In the genomic region with DNA sequence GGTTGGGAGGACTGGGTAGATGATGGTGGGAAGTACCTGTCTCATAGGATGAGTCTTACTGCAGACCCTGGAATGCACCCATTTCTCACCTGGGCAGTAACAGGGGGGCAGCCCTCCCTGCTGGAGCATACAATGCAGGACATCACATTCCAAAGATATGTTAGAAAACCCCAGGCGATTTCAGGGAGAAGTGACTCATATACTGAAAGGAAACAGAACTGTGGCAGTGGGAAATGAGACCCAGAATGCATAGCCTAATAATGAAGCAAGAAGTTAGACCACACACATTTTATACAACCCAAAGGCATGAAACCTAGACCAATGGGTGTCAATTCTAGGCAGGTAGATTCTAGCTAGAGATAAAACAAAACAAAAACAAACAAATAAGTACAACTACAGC, we compare ENCODE assay signal across 1 cellular context.
TF ChIP-seq lines count a peak whose summit lies in the region.

No MANE protein-coding gene starts in this region.

TF ChIP-seq in SK-N-SH treated with all-trans-retinoic acid at 6 μM for 48 hours, 23 proteins besides CTCF, POLR2A, EP300 and RAD21 (continued from another document):
- TF ChIP-seq, protein P1, sequence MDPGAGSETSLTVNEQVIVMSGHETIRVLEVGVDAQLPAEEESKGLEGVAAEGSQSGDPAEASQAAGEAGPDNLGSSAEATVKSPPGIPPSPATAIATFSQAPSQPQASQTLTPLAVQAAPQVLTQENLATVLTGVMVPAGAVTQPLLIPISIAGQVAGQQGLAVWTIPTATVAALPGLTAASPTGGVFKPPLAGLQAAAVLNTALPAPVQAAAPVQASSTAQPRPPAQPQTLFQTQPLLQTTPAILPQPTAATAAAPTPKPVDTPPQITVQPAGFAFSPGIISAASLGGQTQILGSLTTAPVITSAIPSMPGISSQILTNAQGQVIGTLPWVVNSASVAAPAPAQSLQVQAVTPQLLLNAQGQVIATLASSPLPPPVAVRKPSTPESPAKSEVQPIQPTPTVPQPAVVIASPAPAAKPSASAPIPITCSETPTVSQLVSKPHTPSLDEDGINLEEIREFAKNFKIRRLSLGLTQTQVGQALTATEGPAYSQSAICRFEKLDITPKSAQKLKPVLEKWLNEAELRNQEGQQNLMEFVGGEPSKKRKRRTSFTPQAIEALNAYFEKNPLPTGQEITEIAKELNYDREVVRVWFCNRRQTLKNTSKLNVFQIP (CRISPR knock-in tag; IDR thresholded peaks at IDR 0.05; ENCODE audit: borderline replicate concordance, low read depth): no peak
- TF ChIP-seq, protein P2, sequence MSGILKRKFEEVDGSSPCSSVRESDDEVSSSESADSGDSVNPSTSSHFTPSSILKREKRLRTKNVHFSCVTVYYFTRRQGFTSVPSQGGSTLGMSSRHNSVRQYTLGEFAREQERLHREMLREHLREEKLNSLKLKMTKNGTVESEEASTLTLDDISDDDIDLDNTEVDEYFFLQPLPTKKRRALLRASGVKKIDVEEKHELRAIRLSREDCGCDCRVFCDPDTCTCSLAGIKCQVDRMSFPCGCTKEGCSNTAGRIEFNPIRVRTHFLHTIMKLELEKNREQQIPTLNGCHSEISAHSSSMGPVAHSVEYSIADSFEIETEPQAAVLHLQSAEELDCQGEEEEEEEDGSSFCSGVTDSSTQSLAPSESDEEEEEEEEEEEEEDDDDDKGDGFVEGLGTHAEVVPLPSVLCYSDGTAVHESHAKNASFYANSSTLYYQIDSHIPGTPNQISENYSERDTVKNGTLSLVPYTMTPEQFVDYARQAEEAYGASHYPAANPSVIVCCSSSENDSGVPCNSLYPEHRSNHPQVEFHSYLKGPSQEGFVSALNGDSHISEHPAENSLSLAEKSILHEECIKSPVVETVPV (CRISPR knock-in tag; IDR thresholded peaks at IDR 0.05): no peak
- TF ChIP-seq ISL1 (CRISPR knock-in tag; IDR thresholded peaks at IDR 0.05): no peak
- no peak for TF ChIP-seq ZNF70 (CRISPR knock-in tag; IDR thresholded peaks at IDR 0.05)
TF ChIP-seq in SK-N-SH treated with all-trans-retinoic acid at 6 μM for 48 hours: peak in this region for 0.
